15 cellular contexts compared by ENCODE assay signal in the genomic region with DNA sequence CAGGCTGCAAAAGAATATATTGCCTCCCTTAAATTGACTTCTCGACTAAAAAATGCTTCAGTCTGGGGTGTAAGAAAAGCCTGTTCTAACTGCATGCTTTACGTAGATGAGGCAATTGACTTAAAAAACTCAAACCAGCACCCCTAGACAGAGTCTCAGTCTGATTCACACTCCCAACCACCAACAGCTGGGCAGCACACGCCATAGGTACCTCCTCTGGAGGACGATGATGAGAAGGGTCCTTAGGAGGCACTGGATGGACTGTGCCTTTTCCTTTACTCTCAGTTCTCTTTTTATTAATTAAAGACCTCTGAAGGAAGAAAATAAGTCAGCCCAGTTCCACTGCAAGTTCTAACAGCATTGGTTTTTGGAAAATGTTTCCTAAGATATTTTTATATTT.
DNase-seq lines count a peak whose midpoint lies in the region; ATAC-seq, FAIRE-seq and TF ChIP-seq lines count a peak whose summit lies in the region.
"Had no signal": no experiment of that assay in that cellular context is flagged by ENCODE, and none has a peak within 500 bp of the region (broad histone marks: within the 10 kb centered on the region; RNA-seq: fewer than 3 reads in every experiment).

No MANE protein-coding gene starts in this region.

- CTCF ChIA-PET in activated CD8-positive, alpha-beta T cell treated with anti-CD3 and anti-CD28 coated beads for 36 hours (lab: Charles Lee), result no interaction called here

- H3K27me3 ChIP-seq in MM.1S (replicated peaks; ENCODE audit: insufficient read depth, low read length) (no peaks in the 10 kb centered on the region), spleen (replicated peaks in 1 of 7) (no peaks in the 10 kb centered on the region), tibial nerve (no peaks in the 10 kb centered on the region), Peyer's patch (no peaks in the 10 kb centered on the region)
- H3K27me3 ChIP-seq: esophagus squamous epithelium had no signal

- no peaks in the 10 kb centered on the region for H3K9me3 Mint-ChIP-seq in activated CD8-positive, alpha-beta T cell treated with anti-CD3 and anti-CD28 coated beads for 36 hours
- H3K9me3 Mint-ChIP-seq: activated naive CD8-positive, alpha-beta T cell treated with anti-CD3 and anti-CD28 coated beads, Interleukin-2, amount 10 ng/mL, durations not matched to agents 7 days and 5 days had no signal

- H3K27ac Mint-ChIP-seq in activated CD8-positive, alpha-beta T cell treated with anti-CD3 and anti-CD28 coated beads for 36 hours, result no peak overlapping the region
- H3K27ac Mint-ChIP-seq: activated naive CD8-positive, alpha-beta T cell treated with anti-CD3 and anti-CD28 coated beads, Interleukin-2, amount 10 ng/mL, durations not matched to agents 7 days and 5 days had no signal

- POLR2A ChIA-PET in activated CD8-positive, alpha-beta T cell treated with anti-CD3 and anti-CD28 coated beads for 36 hours (lab: Charles Lee), result no interaction called here

- peak overlapping the region; percentile 66; the same call in 1 of the 2 replicates for H3K9ac ChIP-seq in MM.1S (ENCODE audit: low read length)

- no peaks in the 10 kb centered on the region for H3K9me3 ChIP-seq in MM.1S (replicated peaks; ENCODE audit: insufficient read depth, low read length)
- H3K9me3 ChIP-seq in spleen, result no peaks in the 10 kb centered on the region
- H3K9me3 ChIP-seq in tibial nerve, result no peaks in the 10 kb centered on the region
- no peaks in the 10 kb centered on the region for H3K9me3 ChIP-seq in Peyer's patch
- H3K9me3 ChIP-seq: esophagus squamous epithelium had no signal

- H3K4me3 Mint-ChIP-seq in activated CD8-positive, alpha-beta T cell treated with anti-CD3 and anti-CD28 coated beads for 36 hours, result no peak overlapping the region
- H3K4me3 Mint-ChIP-seq: activated naive CD8-positive, alpha-beta T cell treated with anti-CD3 and anti-CD28 coated beads, Interleukin-2, amount 10 ng/mL, durations not matched to agents 7 days and 5 days had no signal

- H3F3A ChIP-seq in MM.1S (ENCODE audit: insufficient read depth, low read length), result peaks cover 38% of the 10 kb centered on the region

- ATAC-seq in GM19468 (IDR thresholded peaks at IDR 0.05; ENCODE audit: extremely low read depth, unreplicated experiment), result peak; percentile 33
- peak; percentile 33 for ATAC-seq in HG02943 (IDR thresholded peaks at IDR 0.05; ENCODE audit: low read depth, unreplicated experiment)
- no peak for ATAC-seq in activated CD8-positive, alpha-beta T cell treated with anti-CD3 and anti-CD28 coated beads for 36 hours

- TF ChIP-seq CTCF in MM.1S (IDR thresholded peaks at IDR 0.05; ENCODE audit: low read length), result no peak
- no peak for TF ChIP-seq CTCF in spleen (IDR thresholded peaks at IDR 0.05 in 8 of 11, conservative IDR thresholded peaks at IDR 0.05 in 3 of 11)
- TF ChIP-seq CTCF in tibial nerve (IDR thresholded peaks at IDR 0.05), result no peak
- TF ChIP-seq CTCF in Peyer's patch (IDR thresholded peaks at IDR 0.05), result no peak
- TF ChIP-seq CTCF in activated CD8-positive, alpha-beta T cell treated with anti-CD3 and anti-CD28 coated beads for 36 hours (IDR thresholded peaks at IDR 0.05), result no peak

- H3K79me2 ChIP-seq in MM.1S (ENCODE audit: low read length), result no peaks in the 10 kb centered on the region

- intact Hi-C loops in spleen (cut with DNase I; ENCODE audit: low total_unique reads), result no loop called here
- intact Hi-C loops in activated CD8-positive, alpha-beta T cell treated with anti-CD3 and anti-CD28 coated beads for 36 hours (cut with micrococcal nuclease), result no loop called here

- DNase-seq in GM18507 (ENCODE audit: extremely low spot score, insufficient read length, low read depth), result no peak
- no peak for DNase-seq in MM.1S
- no peak for DNase-seq in spleen
- DNase-seq in tibial nerve (ENCODE audit: low spot score in 2 of 2), result no peak
- DNase-seq in Peyer's patch, result no peak
- no peak for DNase-seq in activated CD8-positive, alpha-beta T cell treated with anti-CD3 and anti-CD28 coated beads for 36 hours
- DNase-seq: activated naive CD8-positive, alpha-beta T cell treated with anti-CD3 and anti-CD28 coated beads, Interleukin-2, amount 10 ng/mL, durations not matched to agents 7 days and 5 days; DMS53; esophagus squamous epithelium; midbrain; posterior cingulate gyrus; T-helper 9 cell had no signal

- H3K4me1 ChIP-seq in MM.1S (ENCODE audit: low read length) (peaks cover 47% of the 10 kb centered on the region), spleen (peaks cover 0 to 7% (median 0%) of the 10 kb centered on the region in 6 donors), tibial nerve (peaks cover 0 to 22% (median 2%) of the 10 kb centered on the region in 4 donors), Peyer's patch (no peaks in the 10 kb centered on the region)

- peak overlapping the region; percentile 38; the same call in 1 of the 2 replicates for H3K4me3 ChIP-seq in MM.1S (ENCODE audit: low read length)
- no peak overlapping the region for H3K4me3 ChIP-seq in spleen
- no peak overlapping the region for H3K4me3 ChIP-seq in tibial nerve
- H3K4me3 ChIP-seq in Peyer's patch, result no peak overlapping the region
- H3K4me3 ChIP-seq: coronary artery, esophagus squamous epithelium had no signal

- FAIRE-seq in GM18507 (lab: Jason Lieb, UNC), result peak; percentile 69

- H3K4me1 Mint-ChIP-seq in activated CD8-positive, alpha-beta T cell treated with anti-CD3 and anti-CD28 coated beads for 36 hours (ENCODE audit: low read depth), result no peaks in the 10 kb centered on the region
- H3K4me1 Mint-ChIP-seq: activated naive CD8-positive, alpha-beta T cell treated with anti-CD3 and anti-CD28 coated beads, Interleukin-2, amount 10 ng/mL, durations not matched to agents 7 days and 5 days had no signal

- no peaks in the 10 kb centered on the region for H3K36me3 Mint-ChIP-seq in activated CD8-positive, alpha-beta T cell treated with anti-CD3 and anti-CD28 coated beads for 36 hours (ENCODE audit: low read depth)
- H3K36me3 Mint-ChIP-seq: activated naive CD8-positive, alpha-beta T cell treated with anti-CD3 and anti-CD28 coated beads, Interleukin-2, amount 10 ng/mL, durations not matched to agents 7 days and 5 days had no signal

- TF ChIP-seq POLR2A in spleen (IDR thresholded peaks at IDR 0.05) (no peak), tibial nerve (IDR thresholded peaks at IDR 0.05) (no peak), Peyer's patch (IDR thresholded peaks at IDR 0.05) (no peak)

- H3K9me2 ChIP-seq in MM.1S (replicated peaks; ENCODE audit: insufficient read depth, low read length), result no peaks in the 10 kb centered on the region

- TF ChIP-seq EP300 in tibial nerve (IDR thresholded peaks at IDR 0.05), result no peak

- peak overlapping the region; percentile 59 for H3K4me2 ChIP-seq in MM.1S (ENCODE audit: low read depth, low read length)

- no peaks in the 10 kb centered on the region for H4K20me1 ChIP-seq in MM.1S (ENCODE audit: insufficient read depth, low read length)

- H3K27ac ChIP-seq in MM.1S (ENCODE audit: low read length), result peak overlapping the region; percentile 94
- no peak overlapping the region for H3K27ac ChIP-seq in spleen
- no peak overlapping the region for H3K27ac ChIP-seq in tibial nerve
- H3K27ac ChIP-seq in Peyer's patch, result no peak overlapping the region
- H3K27ac ChIP-seq: coronary artery, esophagus squamous epithelium had no signal

- WGBS in spleen, 5 donors, result 52 to 75% (median 62%) methylated on average over 4 of the region's 4 CpGs
- 65 to 68% methylated on average over 4 of the region's 4 CpGs for WGBS in tibial nerve, 2 donors

- H3K27me3 Mint-ChIP-seq in activated CD8-positive, alpha-beta T cell treated with anti-CD3 and anti-CD28 coated beads for 36 hours, result peaks cover 2% of the 10 kb centered on the region
- H3K27me3 Mint-ChIP-seq: activated naive CD8-positive, alpha-beta T cell treated with anti-CD3 and anti-CD28 coated beads, Interleukin-2, amount 10 ng/mL, durations not matched to agents 7 days and 5 days had no signal

- H3K36me3 ChIP-seq in MM.1S (replicated peaks; ENCODE audit: insufficient read depth, low read length) (no peaks in the 10 kb centered on the region), spleen (no peaks in the 10 kb centered on the region), tibial nerve (no peaks in the 10 kb centered on the region), Peyer's patch (no peaks in the 10 kb centered on the region)
- H3K36me3 ChIP-seq: esophagus squamous epithelium had no signal

- no peak overlapping the region for H2AFZ ChIP-seq in MM.1S (ENCODE audit: low read length)
